Comparison of ENCODE assay signal across 29 cellular contexts in the genomic region with DNA sequence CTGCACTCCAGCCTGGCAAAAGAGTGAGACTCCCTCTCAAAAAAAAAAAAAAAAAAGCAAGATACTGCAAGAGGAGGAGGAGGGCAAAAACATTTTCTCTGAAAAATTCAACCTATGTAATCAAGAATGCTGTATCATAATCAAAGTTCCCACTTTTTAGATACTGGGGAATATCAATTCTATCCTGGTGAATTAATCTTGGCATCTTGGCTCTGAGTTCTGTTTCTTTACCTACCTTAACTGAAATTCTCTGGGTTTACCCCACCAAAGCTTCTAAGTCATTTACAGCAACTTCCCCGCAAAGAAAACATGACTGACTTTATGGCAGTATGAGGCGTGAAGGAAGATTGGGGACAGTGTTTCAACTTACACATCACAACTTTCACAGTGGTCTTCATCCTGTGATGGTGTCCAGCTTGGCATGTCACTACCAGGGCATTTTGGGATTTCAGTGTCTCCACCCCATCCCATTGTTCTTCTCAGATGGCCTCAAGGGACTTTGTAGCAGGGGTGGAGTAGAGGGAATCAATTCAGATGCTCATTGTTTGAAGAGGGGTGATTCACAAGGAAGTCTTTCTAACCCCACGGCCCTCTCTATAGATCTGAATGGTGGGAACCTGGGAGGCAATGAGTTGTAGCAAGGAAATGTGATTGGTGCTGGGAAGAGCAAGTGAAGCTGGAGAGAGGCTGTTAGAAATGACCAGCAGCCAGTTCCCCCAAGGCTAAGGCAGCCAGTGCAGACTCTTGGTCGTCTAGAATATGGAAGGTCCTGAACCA.
DNase-seq lines count a peak whose midpoint lies in the region; ATAC-seq, FAIRE-seq and TF ChIP-seq lines count a peak whose summit lies in the region.
"Had no signal": no experiment of that assay in that cellular context is flagged by ENCODE, and none has a peak within 500 bp of the region (broad histone marks: within the 10 kb centered on the region; RNA-seq: fewer than 3 reads in every experiment).

No MANE protein-coding gene starts in this region.

- no peak overlapping the region for H4K91ac ChIP-seq in H9 (ENCODE audit: insufficient read length, low read depth, low read length)

- no peak overlapping the region for H3K4me3 Mint-ChIP-seq in H9
- H3K4me3 Mint-ChIP-seq: activated CD4-positive, alpha-beta memory T cell treated with anti-CD3 and anti-CD28 coated beads, Interleukin-2, amount 10 ng/mL, durations not matched to agents 7 days and 5 days; activated T-helper 17 cell treated with anti-CD3 and anti-CD28 coated beads, Interleukin-2, amount 50 U/mL, for 72 hours; stimulated activated memory B cell treated with anti-CD40 and anti-IgM and Interleukin-4, amounts not matched to agents 10 μg/mL and 1 μg/mL and 100 μg/mL, for 72 hours had no signal

- H3K9me3 ChIP-seq in H9 (ENCODE audit: control insufficient read depth, low read depth, low read length) (no peaks in the 10 kb centered on the region), RWPE2 (ENCODE audit: severe bottlenecking) (no peaks in the 10 kb centered on the region), endothelial cell of umbilical vein (replicated peaks; ENCODE audit: control insufficient read depth, insufficient read depth, low read length) (no peaks in the 10 kb centered on the region), mucosa of descending colon (no peaks in the 10 kb centered on the region), osteoblast (ENCODE audit: low read depth, low read length) (no peaks in the 10 kb centered on the region)
- H3K9me3 ChIP-seq: lower lobe of right lung, Peyer's patch, sigmoid colon, SJSA1, upper lobe of left lung had no signal

- no peak overlapping the region for H4K8ac ChIP-seq in H9 (replicated peaks; ENCODE audit: insufficient read length, low read depth, low read length)

- H3K9me1 ChIP-seq in endothelial cell of umbilical vein (replicated peaks; ENCODE audit: control insufficient read depth, extremely low read depth, insufficient read depth, low read length): no peaks in the 10 kb centered on the region

- no peak for TF ChIP-seq POLR2A in endothelial cell of umbilical vein (IDR thresholded peaks at IDR 0.05; ENCODE audit: low read depth, low read length)

- POLR2A ChIA-PET in endothelial cell of umbilical vein (lab: Charles Lee): no interaction called here

- no peak overlapping the region for H2BK20ac ChIP-seq in H9 (ENCODE audit: low read depth, low read length, poor library complexity, severe bottlenecking)

- H2AK5ac ChIP-seq in H9 (ENCODE audit: insufficient read length, low read length): no peak overlapping the region

- no peaks in the 10 kb centered on the region for H3K9me3 Mint-ChIP-seq in H9
- H3K9me3 Mint-ChIP-seq: activated CD4-positive, alpha-beta memory T cell treated with anti-CD3 and anti-CD28 coated beads, Interleukin-2, amount 10 ng/mL, durations not matched to agents 7 days and 5 days; activated naive CD4-positive, alpha-beta T cell treated with anti-CD3 and anti-CD28 coated beads, Interleukin-2, amount 50 U/mL, for 72 hours; activated T-helper 17 cell treated with anti-CD3 and anti-CD28 coated beads, Interleukin-2, amount 50 U/mL, for 72 hours; stimulated activated memory B cell treated with anti-CD40 and anti-IgM and Interleukin-4, amounts not matched to agents 10 μg/mL and 1 μg/mL and 100 μg/mL, for 72 hours had no signal

- H2BK120ac ChIP-seq in H9 (ENCODE audit: low read depth, low read length, poor library complexity, severe bottlenecking): no peak overlapping the region

- intact Hi-C loops in endothelial cell of umbilical vein (cut with micrococcal nuclease): no loop called here
- intact Hi-C loops in mucosa of descending colon (cut with DNase I, micrococcal nuclease): no loop called here

- H3K23me2 ChIP-seq in H9 (ENCODE audit: insufficient read length, low read depth, low read length, poor library complexity, severe bottlenecking): no peaks in the 10 kb centered on the region

- no peaks in the 10 kb centered on the region for H3K79me1 ChIP-seq in H9 (ENCODE audit: insufficient read depth, low read depth, low read length, poor library complexity, severe bottlenecking)

- H3K4me3 ChIP-seq in RWPE2 (ENCODE audit: severe bottlenecking): no peak overlapping the region
- H3K4me3 ChIP-seq in endothelial cell of umbilical vein (replicated peaks in 1 of 3; ENCODE audit: insufficient read depth in 1 of 3, low read depth in 1 of 3, low read length in 3 of 3): no peak overlapping the region
- no peak overlapping the region for H3K4me3 ChIP-seq in mucosa of descending colon
- H3K4me3 ChIP-seq in osteoblast (ENCODE audit: insufficient read depth, low read length): no peak overlapping the region
- H3K4me3 ChIP-seq: BLaER1 treated with 17β-estradiol and CSF1 and Interleukin-3, amounts not matched to agents 10 nM and 100 nM; lower lobe of right lung; Peyer's patch; sigmoid colon; SJSA1; upper lobe of left lung had no signal

- WGBS in H9 (ENCODE audit: extremely low coverage, insufficient read length, low lambda C conversion rate): no CpG with 5 or more reads among the region's 4 CpGs

- H4K5ac ChIP-seq in H9 (ENCODE audit: insufficient read length, low read depth, low read length): no peak overlapping the region

- no peak overlapping the region for H3K23ac ChIP-seq in H9 (ENCODE audit: insufficient read length, low read depth, low read length)

- H3K56ac ChIP-seq in H9 (ENCODE audit: insufficient read length, low read depth, low read length): no peak overlapping the region

- H3K14ac ChIP-seq in H9 (ENCODE audit: insufficient read depth, low read length): no peak overlapping the region

- H3K4ac ChIP-seq in H9 (ENCODE audit: low read depth, low read length): no peak overlapping the region

- FAIRE-seq in endothelial cell of umbilical vein (lab: Jason Lieb, UNC): no peak
- FAIRE-seq: HepG2 had no signal

- H3K36me3 ChIP-seq in RWPE2 (ENCODE audit: low read depth): peaks cover 25% of the 10 kb centered on the region
- peaks cover 11% of the 10 kb centered on the region in 2 experiments for H3K36me3 ChIP-seq in endothelial cell of umbilical vein (ENCODE audit: control insufficient read depth in 2 of 2, extremely low read depth in 1 of 2, insufficient read depth in 2 of 2, low read length in 2 of 2)
- H3K36me3 ChIP-seq in mucosa of descending colon (ENCODE audit: low read depth): no peaks in the 10 kb centered on the region
- H3K36me3 ChIP-seq in osteoblast (ENCODE audit: insufficient read depth, low read length): peaks cover 22% of the 10 kb centered on the region

- H3K79me2 ChIP-seq in H9 (ENCODE audit: insufficient read depth, low read length) (no peaks in the 10 kb centered on the region; the same call in 1 of the 2 replicates), endothelial cell of umbilical vein (ENCODE audit: control insufficient read depth, insufficient read depth, low read length) (peaks cover 7% of the 10 kb centered on the region), osteoblast (ENCODE audit: insufficient read depth, low read length) (peaks cover 33% of the 10 kb centered on the region)

- CTCF ChIA-PET in endothelial cell of umbilical vein (lab: Charles Lee): interaction anchor here (1.0 to 3.3 kb wide), 4 partner anchors 11 to 42 kb away, joined by 3 to 11 read pairs (median 4); no protein-coding TSS in a partner anchor

- H2AFZ ChIP-seq in H9 (ENCODE audit: low read length) (no peak overlapping the region), endothelial cell of umbilical vein (ENCODE audit: low read depth, low read length) (no peak overlapping the region), osteoblast (ENCODE audit: low read length) (no peak overlapping the region)

- H3K9ac ChIP-seq in H9 (ENCODE audit: extremely low read depth, insufficient read length, low read length) (no peak overlapping the region), endothelial cell of umbilical vein (replicated peaks; ENCODE audit: extremely low read depth, insufficient read depth, low read length) (no peak overlapping the region)
- H3K9ac ChIP-seq: BLaER1 treated with 17β-estradiol and CSF1 and Interleukin-3, amounts not matched to agents 10 nM and 100 nM had no signal

- dilution Hi-C loops in endothelial cell of umbilical vein (cut with MboI; ENCODE audit: extremely low pct_ligation_motif_present, low sequenced_read_pairs): no loop called here

- no peak overlapping the region for H3K18ac ChIP-seq in H9 (ENCODE audit: insufficient read length, low read depth, low read length)

- H3K27me3 ChIP-seq in H9 (ENCODE audit: insufficient read depth, low read length) (no peaks in the 10 kb centered on the region), RWPE2 (ENCODE audit: insufficient read depth, poor library complexity, severe bottlenecking) (no peaks in the 10 kb centered on the region), endothelial cell of umbilical vein (ENCODE audit: control insufficient read depth in 2 of 2, insufficient read depth in 2 of 2, low read length in 2 of 2) (no peaks in the 10 kb centered on the region), osteoblast (ENCODE audit: insufficient read depth, low read length) (no peaks in the 10 kb centered on the region)
- H3K27me3 ChIP-seq: BLaER1 treated with 17β-estradiol and CSF1 and Interleukin-3, amounts not matched to agents 10 nM and 100 nM; Peyer's patch; sigmoid colon; SJSA1; upper lobe of left lung had no signal

- H3K27ac Mint-ChIP-seq in H9: peak overlapping the region in 2 of 3 experiments; percentile 10 to 21; a peak in 4 of 7 replicates
- H3K27ac Mint-ChIP-seq: activated CD4-positive, alpha-beta memory T cell treated with anti-CD3 and anti-CD28 coated beads, Interleukin-2, amount 10 ng/mL, durations not matched to agents 7 days and 5 days; activated naive CD4-positive, alpha-beta T cell treated with anti-CD3 and anti-CD28 coated beads, Interleukin-2, amount 50 U/mL, for 72 hours; activated T-helper 17 cell treated with anti-CD3 and anti-CD28 coated beads, Interleukin-2, amount 50 U/mL, for 72 hours; stimulated activated memory B cell treated with anti-CD40 and anti-IgM and Interleukin-4, amounts not matched to agents 10 μg/mL and 1 μg/mL and 100 μg/mL, for 72 hours had no signal

- peaks cover 22 to 25% of the 10 kb centered on the region in 2 experiments for H3K4me1 Mint-ChIP-seq in H9
- H3K4me1 Mint-ChIP-seq: activated CD4-positive, alpha-beta memory T cell treated with anti-CD3 and anti-CD28 coated beads, Interleukin-2, amount 10 ng/mL, durations not matched to agents 7 days and 5 days; activated T-helper 17 cell treated with anti-CD3 and anti-CD28 coated beads, Interleukin-2, amount 50 U/mL, for 72 hours had no signal

- H3K4me1 ChIP-seq in H9 (ENCODE audit: insufficient read depth, low read length) (peaks cover 9% of the 10 kb centered on the region; the same call in 1 of the 2 replicates), RWPE2 (ENCODE audit: insufficient read depth, poor library complexity, severe bottlenecking) (no peaks in the 10 kb centered on the region), endothelial cell of umbilical vein (ENCODE audit: control insufficient read depth, extremely low read depth, insufficient read depth, low read length) (peaks cover 5% of the 10 kb centered on the region), mucosa of descending colon (ENCODE audit: low read depth) (no peaks in the 10 kb centered on the region), osteoblast (ENCODE audit: insufficient read depth, low read length) (peaks cover 1% of the 10 kb centered on the region)
- H3K4me1 ChIP-seq: Peyer's patch had no signal

- H3T11ph ChIP-seq in H9 (ENCODE audit: low read length): no peak overlapping the region

- H4K20me1 ChIP-seq in H9 (ENCODE audit: control insufficient read depth, insufficient read depth, insufficient read length): no peaks in the 10 kb centered on the region
- H4K20me1 ChIP-seq in endothelial cell of umbilical vein (replicated peaks; ENCODE audit: control insufficient read depth, extremely low read depth, insufficient read depth, low read length): no peaks in the 10 kb centered on the region
- H4K20me1 ChIP-seq in osteoblast (ENCODE audit: insufficient read depth, low read length): no peaks in the 10 kb centered on the region

- ATAC-seq in RWPE2 (ENCODE audit: low read depth) (peak; percentile 55), mucosa of descending colon (peak; percentile 13), HG02885 (IDR thresholded peaks at IDR 0.05; ENCODE audit: poor library complexity, unreplicated experiment) (no peak)
- ATAC-seq: activated naive CD4-positive, alpha-beta T cell treated with anti-CD3 and anti-CD28 coated beads, Interleukin-2, amount 50 U/mL, for 72 hours; activated T-helper 17 cell treated with anti-CD3 and anti-CD28 coated beads, Interleukin-2, amount 50 U/mL, for 72 hours; HepG2; lower lobe of right lung; stimulated activated memory B cell treated with anti-CD40 and anti-IgM and Interleukin-4, amounts not matched to agents 10 μg/mL and 1 μg/mL and 100 μg/mL, for 72 hours had no signal

- no TSS peak for BruUV-seq in endothelial cell of umbilical vein (replicated peaks; lab: Mats Ljungman, UMichigan)

- no peaks in the 10 kb centered on the region for H3K27me3 Mint-ChIP-seq in H9 (ENCODE audit: low read depth)
- H3K27me3 Mint-ChIP-seq: activated CD4-positive, alpha-beta memory T cell treated with anti-CD3 and anti-CD28 coated beads, Interleukin-2, amount 10 ng/mL, durations not matched to agents 7 days and 5 days; stimulated activated memory B cell treated with anti-CD40 and anti-IgM and Interleukin-4, amounts not matched to agents 10 μg/mL and 1 μg/mL and 100 μg/mL, for 72 hours had no signal

- TF ChIP-seq CTCF in H9 (conservative IDR thresholded peaks at IDR 0.05) (no peak), RWPE2 (IDR thresholded peaks at IDR 0.05; ENCODE audit: poor library complexity, severe bottlenecking) (no peak), endothelial cell of umbilical vein (IDR thresholded peaks at IDR 0.05; ENCODE audit: extremely low read depth in 1 of 2, insufficient read depth in 1 of 2, low read depth in 1 of 2, low read length in 2 of 2) (no peak), mucosa of descending colon (IDR thresholded peaks at IDR 0.05) (no peak), osteoblast (IDR thresholded peaks at IDR 0.05; ENCODE audit: extremely low read depth, low read depth, low read length) (no peak)

- no peak overlapping the region for H2BK12ac ChIP-seq in H9 (ENCODE audit: insufficient read length, low read depth, low read length)

- H2BK15ac ChIP-seq in H9 (ENCODE audit: low read depth, low read length): no peak overlapping the region

- DNase-seq in H9 (no peak), RWPE2 (ENCODE audit: low spot score) (no peak), endothelial cell of umbilical vein (ENCODE audit: low read depth, low spot score) (peak; percentile 49), mucosa of descending colon (no peak), Ammon's horn (ENCODE audit: low spot score) (no peak), osteoblast (ENCODE audit: insufficient read length, low spot score, missing footprints) (no peak)
- DNase-seq: activated CD4-positive, alpha-beta memory T cell treated with anti-CD3 and anti-CD28 coated beads, Interleukin-2, amount 10 ng/mL, durations not matched to agents 7 days and 5 days; activated CD8-positive, alpha-beta memory T cell treated with anti-CD3 and anti-CD28 coated beads, Interleukin-2, amount 50 U/mL, for 48 hours; anterior cingulate cortex; caudate nucleus; GDM1; Kasumi-1; lower lobe of right lung; NCI-H1694; NCI-H526; Peyer's patch; sigmoid colon; stimulated activated CD4-positive, alpha-beta T cell treated with anti-CD3 and anti-CD28 coated beads, Interleukin-4, amount 100 ng/mL, for 4 hours; substantia nigra; T-helper 1 cell; upper lobe of left lung had no signal

- H2BK5ac ChIP-seq in H9 (ENCODE audit: insufficient read length, low read length): no peak overlapping the region

- peaks cover 30 to 52% (median 36%) of the 10 kb centered on the region in 3 experiments; a peak in 6 of 7 replicates for H3K36me3 Mint-ChIP-seq in H9 (ENCODE audit: insufficient read depth in 1 of 3, low read depth in 3 of 3)
- H3K36me3 Mint-ChIP-seq: activated naive CD4-positive, alpha-beta T cell treated with anti-CD3 and anti-CD28 coated beads, Interleukin-2, amount 50 U/mL, for 72 hours had no signal

- H3K4me2 ChIP-seq in H9 (ENCODE audit: insufficient read depth, insufficient read length, low read length) (no peak overlapping the region), endothelial cell of umbilical vein (ENCODE audit: insufficient read depth, low read length) (no peak overlapping the region), osteoblast (ENCODE audit: insufficient read depth, low read length) (no peak overlapping the region)

- H3K27ac ChIP-seq in H9 (ENCODE audit: insufficient read length, low read depth, low read length) (no peak overlapping the region), RWPE2 (ENCODE audit: poor library complexity, severe bottlenecking) (no peak overlapping the region), endothelial cell of umbilical vein (ENCODE audit: insufficient read depth, low read depth, low read length) (no peak overlapping the region), osteoblast (ENCODE audit: low read depth, low read length) (no peak overlapping the region)
- H3K27ac ChIP-seq: HL-60, lower lobe of right lung, Peyer's patch, sigmoid colon, SJSA1 had no signal
